Comparison of ENCODE assay signal across 13 cellular contexts in genomic region chr16:84677017-84677803, GRCh38.
"Had no signal": no experiment of that assay in that cellular context is flagged by ENCODE, and none has a peak within 500 bp of the region (broad histone marks: within the 10 kb centered on the region; RNA-seq: fewer than 3 reads in every experiment).

No MANE protein-coding gene starts in this region.

- H3K9me3 Mint-ChIP-seq: activated B cell treated with CpG ODN at 0.5 μM for 24 hours; activated CD4-positive, alpha-beta T cell treated with anti-CD3 and anti-CD28 coated beads, Interleukin-2, amount 10 ng/mL, durations not matched to agents 24 days and 14 days; activated naive CD4-positive, alpha-beta T cell treated with anti-CD3 and anti-CD28 coated beads, Interleukin-2, amount 50 U/mL, for 72 hours; activated T-helper 17 cell treated with anti-CD3 and anti-CD28 coated beads, Interleukin-2, amount 50 U/mL, for 72 hours; immature natural killer cell had no signal

- H3K4me1 ChIP-seq: lower lobe of right lung, tibial artery, vagina had no signal

- H3K27me3 ChIP-seq: dorsolateral prefrontal cortex, neutrophil, tibial artery, vagina had no signal

- H3K4me3 Mint-ChIP-seq: activated B cell treated with CpG ODN at 0.5 μM for 24 hours; activated CD4-positive, alpha-beta T cell treated with anti-CD3 and anti-CD28 coated beads, Interleukin-2, amount 10 ng/mL, durations not matched to agents 24 days and 14 days; activated T-helper 17 cell treated with anti-CD3 and anti-CD28 coated beads, Interleukin-2, amount 50 U/mL, for 72 hours; immature natural killer cell had no signal

- H3K36me3 ChIP-seq: lower lobe of right lung, neutrophil, tibial artery, vagina had no signal

- H3K36me3 Mint-ChIP-seq: activated naive CD4-positive, alpha-beta T cell treated with anti-CD3 and anti-CD28 coated beads, Interleukin-2, amount 50 U/mL, for 72 hours had no signal

- H3K27me3 Mint-ChIP-seq: activated T-helper 17 cell treated with anti-CD3 and anti-CD28 coated beads, Interleukin-2, amount 50 U/mL, for 72 hours had no signal

- H3K27ac ChIP-seq: dorsolateral prefrontal cortex, lower lobe of right lung, neutrophil, skin epidermis, tibial artery, vagina had no signal

- H3K9me3 ChIP-seq: lower lobe of right lung, neutrophil, tibial artery, vagina had no signal

- H3K4me3 ChIP-seq: dorsolateral prefrontal cortex, lower lobe of right lung, skin epidermis, tibial artery, vagina had no signal

- DNase-seq: activated B cell treated with CpG ODN at 0.5 μM for 24 hours; activated CD4-positive, alpha-beta T cell treated with anti-CD3 and anti-CD28 coated beads, Interleukin-2, amount 10 ng/mL, durations not matched to agents 24 days and 14 days; amygdala; immature natural killer cell; lower lobe of right lung; midbrain had no signal

- H3K27ac Mint-ChIP-seq: activated B cell treated with CpG ODN at 0.5 μM for 24 hours; activated CD4-positive, alpha-beta T cell treated with anti-CD3 and anti-CD28 coated beads, Interleukin-2, amount 10 ng/mL, durations not matched to agents 24 days and 14 days; activated naive CD4-positive, alpha-beta T cell treated with anti-CD3 and anti-CD28 coated beads, Interleukin-2, amount 50 U/mL, for 72 hours; activated T-helper 17 cell treated with anti-CD3 and anti-CD28 coated beads, Interleukin-2, amount 50 U/mL, for 72 hours; immature natural killer cell had no signal
